Comparison of ENCODE assay signal across 10 cellular contexts in the genomic region with DNA sequence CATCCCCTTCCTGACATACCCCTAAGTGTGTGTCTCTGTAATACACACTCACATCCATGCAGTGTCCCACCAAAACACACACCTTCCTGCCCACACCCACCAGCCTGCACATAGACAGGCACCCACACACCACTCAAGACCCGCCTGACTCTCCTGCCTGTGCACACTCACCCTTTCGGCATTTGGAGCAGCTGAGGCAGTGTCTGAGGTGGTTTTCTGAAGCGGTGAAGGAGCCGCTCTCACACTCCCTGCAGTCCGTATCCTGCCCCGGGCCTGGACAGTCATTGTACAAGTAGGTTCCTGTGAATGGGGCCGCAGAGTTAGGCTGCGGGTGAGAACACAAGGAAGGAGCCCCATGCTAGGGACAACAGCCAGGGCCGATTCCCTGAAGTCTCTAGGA. TPM values are rescaled to one million over a fixed set of nuclear protein-coding genes. Genes with fewer than 3 reads are reported as not detected.
DNase-seq lines count a peak whose midpoint lies in the region; ATAC-seq and TF ChIP-seq lines count a peak whose summit lies in the region.
"Had no signal": no experiment of that assay in that cellular context is flagged by ENCODE, and none has a peak within 500 bp of the region (broad histone marks: within the 10 kb centered on the region; RNA-seq: fewer than 3 reads in every experiment).

No MANE protein-coding gene starts in this region.

- no TSS peak for BruUV-seq in Calu3 (replicated peaks; lab: Mats Ljungman, UMichigan)

- H3K4me2 ChIP-seq in skeletal muscle satellite cell (ENCODE audit: low read length), result peak overlapping the region; percentile 38

- no peak overlapping the region for H3K4me3 Mint-ChIP-seq in Calu3 (ENCODE audit: low read depth, unreplicated experiment)

- peak overlapping the region; percentile 97 for H3K9ac ChIP-seq in skeletal muscle satellite cell (ENCODE audit: low read depth, low read length)

- no peaks in the 10 kb centered on the region for H3K27me3 ChIP-seq in skeletal muscle satellite cell (ENCODE audit: control insufficient read depth, insufficient read depth, low read length)
- H3K27me3 ChIP-seq: SJCRH30 had no signal

- ATAC-seq in SK-N-SH treated with all-trans-retinoic acid at 6 μM for 48 hours (peak; percentile 5), esophagus mucosa (peak; percentile 2)

- CTCF ChIA-PET in Calu3 (lab: Charles Lee), result no interaction called here

- H3K9me3 Mint-ChIP-seq in Calu3 (ENCODE audit: low read depth, unreplicated experiment), result no peaks in the 10 kb centered on the region

- H3K27ac Mint-ChIP-seq in Calu3 (ENCODE audit: unreplicated experiment), result peak overlapping the region; percentile 70

- peaks cover 46% of the 10 kb centered on the region for H3K4me1 Mint-ChIP-seq in Calu3 (ENCODE audit: low read depth, unreplicated experiment)

- peaks cover 70% of the 10 kb centered on the region for H3K4me1 ChIP-seq in skeletal muscle satellite cell (ENCODE audit: control insufficient read depth, insufficient read depth, low read length)

- no peaks in the 10 kb centered on the region for H3K9me3 ChIP-seq in skeletal muscle satellite cell (replicated peaks; ENCODE audit: low read length)
- H3K9me3 ChIP-seq: SJCRH30 had no signal

- no peaks in the 10 kb centered on the region for H3K27me3 Mint-ChIP-seq in Calu3 (ENCODE audit: unreplicated experiment)

- peaks cover 76% of the 10 kb centered on the region for H3K36me3 ChIP-seq in skeletal muscle satellite cell (ENCODE audit: insufficient read depth, low read length)

- DNase-seq in Calu3 (no peak), NCI-H1092 treated with DMSO at 0.1 percent for 48 hours (lab: John Stamatoyannopoulos, UW) (no peak), HuH-7.5 (ENCODE audit: low spot score) (no peak)
- DNase-seq in effector CD4-positive, alpha-beta T cell, result no peak
- DNase-seq in stimulated activated CD4-positive, alpha-beta T cell treated with anti-CD3 and anti-CD28 coated beads, Interleukin-4, amount 100 ng/mL, for 24 hours, result no peak
- DNase-seq: SJCRH30 had no signal

- intact Hi-C loops in Calu3 (cut with micrococcal nuclease; ENCODE audit: unreplicated experiment), result no loop called here

- no peak for TF ChIP-seq CTCF in Calu3 (IDR thresholded peaks at IDR 0.05; ENCODE audit: unreplicated experiment)

- H3K4me3 ChIP-seq in skeletal muscle satellite cell (ENCODE audit: low read length), result peak overlapping the region; percentile 3
- H3K4me3 ChIP-seq: SJCRH30 had no signal

- peaks cover 57% of the 10 kb centered on the region for H3K36me3 Mint-ChIP-seq in Calu3 (ENCODE audit: insufficient read depth, unreplicated experiment)

TF ChIP-seq in SK-N-SH treated with all-trans-retinoic acid at 6 μM for 48 hours, 23 proteins besides CTCF, POLR2A, EP300 and RAD21:
- TF ChIP-seq OSR1 (CRISPR knock-in tag; IDR thresholded peaks at IDR 0.05), result no peak
- TF ChIP-seq ZFP30 (CRISPR knock-in tag; IDR thresholded peaks at IDR 0.05), result no peak
- TF ChIP-seq RARB (CRISPR knock-in tag; IDR thresholded peaks at IDR 0.05), result no peak
- no peak for TF ChIP-seq ZNF70 (CRISPR knock-in tag; IDR thresholded peaks at IDR 0.05)
- TF ChIP-seq SNAI2 (CRISPR knock-in tag; IDR thresholded peaks at IDR 0.05), result no peak
- TF ChIP-seq, protein P1, sequence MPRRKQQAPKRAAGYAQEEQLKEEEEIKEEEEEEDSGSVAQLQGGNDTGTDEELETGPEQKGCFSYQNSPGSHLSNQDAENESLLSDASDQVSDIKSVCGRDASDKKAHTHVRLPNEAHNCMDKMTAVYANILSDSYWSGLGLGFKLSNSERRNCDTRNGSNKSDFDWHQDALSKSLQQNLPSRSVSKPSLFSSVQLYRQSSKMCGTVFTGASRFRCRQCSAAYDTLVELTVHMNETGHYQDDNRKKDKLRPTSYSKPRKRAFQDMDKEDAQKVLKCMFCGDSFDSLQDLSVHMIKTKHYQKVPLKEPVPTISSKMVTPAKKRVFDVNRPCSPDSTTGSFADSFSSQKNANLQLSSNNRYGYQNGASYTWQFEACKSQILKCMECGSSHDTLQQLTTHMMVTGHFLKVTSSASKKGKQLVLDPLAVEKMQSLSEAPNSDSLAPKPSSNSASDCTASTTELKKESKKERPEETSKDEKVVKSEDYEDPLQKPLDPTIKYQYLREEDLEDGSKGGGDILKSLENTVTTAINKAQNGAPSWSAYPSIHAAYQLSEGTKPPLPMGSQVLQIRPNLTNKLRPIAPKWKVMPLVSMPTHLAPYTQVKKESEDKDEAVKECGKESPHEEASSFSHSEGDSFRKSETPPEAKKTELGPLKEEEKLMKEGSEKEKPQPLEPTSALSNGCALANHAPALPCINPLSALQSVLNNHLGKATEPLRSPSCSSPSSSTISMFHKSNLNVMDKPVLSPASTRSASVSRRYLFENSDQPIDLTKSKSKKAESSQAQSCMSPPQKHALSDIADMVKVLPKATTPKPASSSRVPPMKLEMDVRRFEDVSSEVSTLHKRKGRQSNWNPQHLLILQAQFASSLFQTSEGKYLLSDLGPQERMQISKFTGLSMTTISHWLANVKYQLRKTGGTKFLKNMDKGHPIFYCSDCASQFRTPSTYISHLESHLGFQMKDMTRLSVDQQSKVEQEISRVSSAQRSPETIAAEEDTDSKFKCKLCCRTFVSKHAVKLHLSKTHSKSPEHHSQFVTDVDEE (CRISPR knock-in tag; IDR thresholded peaks at IDR 0.05), result no peak
- TF ChIP-seq ARNTL (CRISPR knock-in tag; IDR thresholded peaks at IDR 0.05; ENCODE audit: borderline replicate concordance, low read depth), result no peak
- TF ChIP-seq PPARA (CRISPR knock-in tag; IDR thresholded peaks at IDR 0.05; ENCODE audit: borderline replicate concordance), result no peak
- TF ChIP-seq CSDC2 (CRISPR knock-in tag; IDR thresholded peaks at IDR 0.05), result no peak
- TF ChIP-seq TCF4 (CRISPR knock-in tag; IDR thresholded peaks at IDR 0.05; ENCODE audit: borderline replicate concordance), result no peak
- no peak for TF ChIP-seq TOX (CRISPR knock-in tag; IDR thresholded peaks at IDR 0.05; ENCODE audit: borderline replicate concordance)
- TF ChIP-seq ZNF565 (CRISPR knock-in tag; conservative IDR thresholded peaks at IDR 0.05; ENCODE audit: low read depth), result no peak
- TF ChIP-seq, protein P2, sequence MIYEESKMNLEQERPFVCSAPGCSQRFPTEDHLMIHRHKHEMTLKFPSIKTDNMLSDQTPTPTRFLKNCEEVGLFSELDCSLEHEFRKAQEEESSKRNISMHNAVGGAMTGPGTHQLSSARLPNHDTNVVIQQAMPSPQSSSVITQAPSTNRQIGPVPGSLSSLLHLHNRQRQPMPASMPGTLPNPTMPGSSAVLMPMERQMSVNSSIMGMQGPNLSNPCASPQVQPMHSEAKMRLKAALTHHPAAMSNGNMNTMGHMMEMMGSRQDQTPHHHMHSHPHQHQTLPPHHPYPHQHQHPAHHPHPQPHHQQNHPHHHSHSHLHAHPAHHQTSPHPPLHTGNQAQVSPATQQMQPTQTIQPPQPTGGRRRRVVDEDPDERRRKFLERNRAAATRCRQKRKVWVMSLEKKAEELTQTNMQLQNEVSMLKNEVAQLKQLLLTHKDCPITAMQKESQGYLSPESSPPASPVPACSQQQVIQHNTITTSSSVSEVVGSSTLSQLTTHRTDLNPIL (CRISPR knock-in tag; IDR thresholded peaks at IDR 0.05; ENCODE audit: low read depth), result no peak
- no peak for TF ChIP-seq ZFP3 (CRISPR knock-in tag; IDR thresholded peaks at IDR 0.05)

RNA-seq across cellular contexts. Expression of a gene that starts 8.3 kb away (rescaled TPM):
- 76.7 and 79.3 TPM in 2 replicates for total RNA-seq in Calu3 (2022)
- total RNA-seq in esophagus mucosa, result 99.3 TPM
- total RNA-seq in skeletal muscle satellite cell (2012; rRNA removed), result 173 and 205 TPM in 2 replicates

RNA-seq across cellular contexts. Expression of a gene that starts 23.1 kb away (rescaled TPM):
- total RNA-seq in Calu3 (2022) (25.1 and 32.3 TPM in 2 replicates), esophagus mucosa (21.1 TPM)
- not detected in 2 replicates for total RNA-seq in skeletal muscle satellite cell (2012; rRNA removed)
- total RNA-seq: dermis microvascular lymphatic vessel endothelial cell had no signal

RNA-seq across cellular contexts. Expression of a gene that starts 41.8 kb away (rescaled TPM):
- total RNA-seq in Calu3 (2022) (36.5 and 53.5 TPM in 2 replicates), esophagus mucosa (142 TPM)
- total RNA-seq in skeletal muscle satellite cell (2012; rRNA removed), result 0.87 and 1.3 TPM in 2 replicates
- total RNA-seq: SJCRH30 had no signal

RNA-seq across cellular contexts. Expression of a gene that starts 50.4 kb away (rescaled TPM):
- total RNA-seq in Calu3 (2022), result 165 and 167 TPM in 2 replicates
- total RNA-seq in esophagus mucosa, result 84.2 TPM
- 75.8 and 97.8 TPM in 2 replicates for total RNA-seq in skeletal muscle satellite cell (2012; rRNA removed)
